Comparison of ENCODE assay signal across 24 cellular contexts in genomic region chr6:146481527-146481926, GRCh38.
"Had no signal": no experiment of that assay in that cellular context is flagged by ENCODE, and none has a peak within 500 bp of the region (broad histone marks: within the 10 kb centered on the region; RNA-seq: fewer than 3 reads in every experiment).

No MANE protein-coding gene starts in this region.

- H3K27ac ChIP-seq: adrenal gland, WERI-Rb-1 had no signal

- H3K9me3 ChIP-seq: adrenal gland, SK-N-SH had no signal

- H3K9me3 Mint-ChIP-seq: activated T-helper 2 cell treated with anti-CD3 and anti-CD28 coated beads, Interferon-gamma antibody, Interleukin-2, Interleukin-4, amounts not matched to agents 10 μg/mL and 5 μg/mL and 100 μg/mL, durations not matched to agents 14 hours and 24 hours and 36 hours had no signal

- H3K27ac Mint-ChIP-seq: activated CD8-positive, alpha-beta T cell treated with anti-CD3 and anti-CD28 coated beads for 36 hours; activated naive CD8-positive, alpha-beta T cell treated with anti-CD3 and anti-CD28 coated beads, Interleukin-2, amount 10 ng/mL, durations not matched to agents 7 days and 5 days; activated T-cell treated with anti-CD3 and anti-CD28 coated beads, Interleukin-2, amount 50 U/mL, for 72 hours; activated T-helper 2 cell treated with anti-CD3 and anti-CD28 coated beads, Interferon-gamma antibody, Interleukin-2, Interleukin-4, amounts not matched to agents 10 μg/mL and 5 μg/mL and 100 μg/mL, durations not matched to agents 14 hours and 24 hours and 36 hours had no signal

- H3K4me3 Mint-ChIP-seq: activated CD8-positive, alpha-beta T cell treated with anti-CD3 and anti-CD28 coated beads for 36 hours; activated naive CD8-positive, alpha-beta T cell treated with anti-CD3 and anti-CD28 coated beads, Interleukin-2, amount 10 ng/mL, durations not matched to agents 7 days and 5 days; activated T-cell treated with anti-CD3 and anti-CD28 coated beads, Interleukin-2, amount 50 U/mL, for 72 hours had no signal

- H3K36me3 ChIP-seq: adrenal gland, WERI-Rb-1 had no signal

- H3K4me1 Mint-ChIP-seq: activated naive CD8-positive, alpha-beta T cell treated with anti-CD3 and anti-CD28 coated beads, Interleukin-2, amount 10 ng/mL, durations not matched to agents 7 days and 5 days had no signal

- H3K4me2 ChIP-seq: SK-N-SH had no signal

- H3K9ac ChIP-seq: SK-N-SH had no signal

- DNase-seq: activated CD4-positive, alpha-beta T cell treated with anti-CD3 and anti-CD28 coated beads for 4 hours; activated CD8-positive, alpha-beta memory T cell treated with anti-CD3 and anti-CD28 coated beads, Interleukin-2, amount 50 U/mL, for 4 hours; activated CD8-positive, alpha-beta T cell treated with anti-CD3 and anti-CD28 coated beads for 36 hours; activated gamma-delta T cell treated with Interleukin-2 at 50 U/mL for 16 hours; activated naive CD4-positive, alpha-beta T cell treated with anti-CD3 and anti-CD28 coated beads, Interleukin-2, amount 50 U/mL, for 16 hours; activated naive CD8-positive, alpha-beta T cell treated with anti-CD3 and anti-CD28 coated beads, Interleukin-2, amount 10 ng/mL, durations not matched to agents 7 days and 5 days; activated T-cell treated with anti-CD3 and anti-CD28 coated beads, Interleukin-2, amount 50 U/mL, for 72 hours; adrenal gland; anterior cingulate cortex; Karpas-422; MM.1S; NCI-H1105; NCI-H1436; NCI-H1694 treated with DMSO at 0.1 percent for 48 hours; NCI-H2081; NCI-H446; NCI-H524; NCI-H748 treated with DMSO at 0.1 percent for 48 hours; SIG-M5; SK-N-SH; T-helper 1 cell; WERI-Rb-1 had no signal

- H3K36me3 Mint-ChIP-seq: activated naive CD8-positive, alpha-beta T cell treated with anti-CD3 and anti-CD28 coated beads, Interleukin-2, amount 10 ng/mL, durations not matched to agents 7 days and 5 days had no signal

- H3K4me3 ChIP-seq: adrenal gland, K562 had no signal

- H3K27me3 ChIP-seq: adrenal gland had no signal

- H3K27me3 Mint-ChIP-seq: activated CD8-positive, alpha-beta T cell treated with anti-CD3 and anti-CD28 coated beads for 36 hours; activated naive CD8-positive, alpha-beta T cell treated with anti-CD3 and anti-CD28 coated beads, Interleukin-2, amount 10 ng/mL, durations not matched to agents 7 days and 5 days had no signal

- H3K4me1 ChIP-seq: adrenal gland had no signal
